Comparison of ENCODE assay signal across 9 cellular contexts in the genomic region with DNA sequence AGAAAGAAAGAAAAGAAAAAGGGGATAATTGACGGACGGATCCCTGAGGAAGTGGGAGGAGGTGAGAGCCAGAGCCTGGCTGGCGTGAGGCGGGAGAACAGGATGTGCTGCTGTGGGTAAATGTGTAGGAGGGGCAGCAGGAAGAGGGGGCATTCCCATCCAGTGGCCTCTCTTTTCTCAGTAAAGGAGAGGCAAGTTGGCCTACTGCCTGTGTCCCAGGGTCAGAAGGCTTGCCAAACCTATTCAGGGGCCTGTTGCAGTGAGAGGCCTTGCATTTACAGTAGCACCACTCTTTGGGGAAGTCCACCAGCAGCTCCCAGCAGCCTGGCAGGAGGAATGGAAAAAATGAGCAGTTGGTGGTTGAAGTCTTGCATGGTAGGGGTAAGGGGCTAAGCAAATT. TPM values are rescaled to one million over a fixed set of nuclear protein-coding genes. Genes with fewer than 3 reads are reported as not detected.
DNase-seq lines count a peak whose midpoint lies in the region; ATAC-seq and TF ChIP-seq lines count a peak whose summit lies in the region.
"Had no signal": no experiment of that assay in that cellular context is flagged by ENCODE, and none has a peak within 500 bp of the region (broad histone marks: within the 10 kb centered on the region; RNA-seq: fewer than 3 reads in every experiment).

No MANE protein-coding gene starts in this region.

- POLR2A ChIA-PET in activated CD8-positive, alpha-beta T cell treated with anti-CD3 and anti-CD28 coated beads for 36 hours (lab: Charles Lee): interaction anchor here (1.0 to 1.5 kb wide), 4 partner anchors 18 to 84 kb away, joined by 3 to 4 read pairs (median 4); no protein-coding TSS in a partner anchor

- H3K4me1 Mint-ChIP-seq in activated CD8-positive, alpha-beta T cell treated with anti-CD3 and anti-CD28 coated beads for 36 hours (ENCODE audit: low read depth): peaks cover 61% of the 10 kb centered on the region

- H3K9me3 Mint-ChIP-seq in activated CD8-positive, alpha-beta T cell treated with anti-CD3 and anti-CD28 coated beads for 36 hours: no peaks in the 10 kb centered on the region

- TF ChIP-seq CTCF in activated CD8-positive, alpha-beta T cell treated with anti-CD3 and anti-CD28 coated beads for 36 hours (IDR thresholded peaks at IDR 0.05): no peak

- ATAC-seq in activated CD8-positive, alpha-beta T cell treated with anti-CD3 and anti-CD28 coated beads for 36 hours: peak; percentile 47
- ATAC-seq in Right ventricle myocardium superior (ENCODE audit: poor library complexity) (peak; percentile 60), GM21717 (IDR thresholded peaks at IDR 0.05; ENCODE audit: unreplicated experiment) (no peak), HG03442 (IDR thresholded peaks at IDR 0.05; ENCODE audit: unreplicated experiment) (no peak)

- intact Hi-C loops in activated CD8-positive, alpha-beta T cell treated with anti-CD3 and anti-CD28 coated beads for 36 hours (cut with micrococcal nuclease): no loop called here
- intact Hi-C loops in Right ventricle myocardium superior (cut with DNase I): loop anchor here (10.0 kb wide), 1 partner anchor 92 kb away; no protein-coding TSS in a partner anchor

- H3K27me3 Mint-ChIP-seq in activated CD8-positive, alpha-beta T cell treated with anti-CD3 and anti-CD28 coated beads for 36 hours: no peaks in the 10 kb centered on the region

- peak; percentile 38 for DNase-seq in GF-D8 (lab: John Stamatoyannopoulos, UW)
- DNase-seq in activated CD8-positive, alpha-beta T cell treated with anti-CD3 and anti-CD28 coated beads for 36 hours: peak; percentile 60
- peak; percentile 87 for DNase-seq in Right ventricle myocardium superior
- peak; percentile 55 for DNase-seq in renal cortical epithelial cell (ENCODE audit: low read depth)
- no peak for DNase-seq in NCI-H446 treated with DMSO at 0.1 percent for 48 hours (lab: John Stamatoyannopoulos, UW)
- no peak for DNase-seq in dedifferentiated amniotic fluid mesenchymal stem cell (ENCODE audit: extremely low spot score)
- DNase-seq: WERI-Rb-1 had no signal

- H3K27ac Mint-ChIP-seq in activated CD8-positive, alpha-beta T cell treated with anti-CD3 and anti-CD28 coated beads for 36 hours: peak overlapping the region; percentile 82

- CTCF ChIA-PET in activated CD8-positive, alpha-beta T cell treated with anti-CD3 and anti-CD28 coated beads for 36 hours (lab: Charles Lee): interaction anchor here (1.0 to 1.3 kb wide), 2 partner anchors 12 to 94 kb away, joined by 3 to 4 read pairs; no protein-coding TSS in a partner anchor

- H3K4me3 Mint-ChIP-seq in activated CD8-positive, alpha-beta T cell treated with anti-CD3 and anti-CD28 coated beads for 36 hours: peak overlapping the region; percentile 3

- no peaks in the 10 kb centered on the region for H3K36me3 Mint-ChIP-seq in activated CD8-positive, alpha-beta T cell treated with anti-CD3 and anti-CD28 coated beads for 36 hours (ENCODE audit: low read depth)

RNA-seq across cellular contexts. Expression of a gene that starts 26.6 kb away (rescaled TPM):
- 10 to 100 TPM; 61.6 to 66.2 TPM for total RNA-seq in activated CD8-positive, alpha-beta T cell treated with anti-CD3 and anti-CD28 coated beads for 36 hours
- total RNA-seq in Right ventricle myocardium superior (32.0 TPM), renal cortical epithelial cell (61.1 and 61.6 TPM in 2 replicates)

RNA-seq across cellular contexts. Expression of a gene that starts 26.9 kb away (rescaled TPM):
- 100 to 1,000 TPM in 1 of 2 experiments, 10 to 100 TPM in 1; 94.6 to 101 TPM for total RNA-seq in activated CD8-positive, alpha-beta T cell treated with anti-CD3 and anti-CD28 coated beads for 36 hours
- total RNA-seq in Right ventricle myocardium superior: 242 TPM
- total RNA-seq in renal cortical epithelial cell: 79.7 and 86.9 TPM in 2 replicates

RNA-seq across cellular contexts. Expression of a gene that starts 31.0 kb away (rescaled TPM):
- 1,000 to 10,000 TPM; 1,071 to 1,096 TPM for total RNA-seq in activated CD8-positive, alpha-beta T cell treated with anti-CD3 and anti-CD28 coated beads for 36 hours
- total RNA-seq in Right ventricle myocardium superior: 54.8 TPM
- 246 and 704 TPM in 2 replicates for total RNA-seq in renal cortical epithelial cell

Comparison
In these comparisons a context has a peak if more than half of its experiments do, and no peak if none do; other contexts are left out.
1. DNase-seq: peak in GF-D8 (single experiment), activated CD8-positive, alpha-beta T cell treated with anti-CD3 and anti-CD28 coated beads for 36 hours (single experiment), Right ventricle myocardium superior (single experiment) and renal cortical epithelial cell (single experiment); none in NCI-H446 treated with DMSO at 0.1 percent for 48 hours (single experiment) and dedifferentiated amniotic fluid mesenchymal stem cell (single experiment).
2. ATAC-seq: peak in activated CD8-positive, alpha-beta T cell treated with anti-CD3 and anti-CD28 coated beads for 36 hours (single experiment) and Right ventricle myocardium superior (single experiment); none in GM21717 (single experiment) and HG03442 (single experiment).